In the genomic region with DNA sequence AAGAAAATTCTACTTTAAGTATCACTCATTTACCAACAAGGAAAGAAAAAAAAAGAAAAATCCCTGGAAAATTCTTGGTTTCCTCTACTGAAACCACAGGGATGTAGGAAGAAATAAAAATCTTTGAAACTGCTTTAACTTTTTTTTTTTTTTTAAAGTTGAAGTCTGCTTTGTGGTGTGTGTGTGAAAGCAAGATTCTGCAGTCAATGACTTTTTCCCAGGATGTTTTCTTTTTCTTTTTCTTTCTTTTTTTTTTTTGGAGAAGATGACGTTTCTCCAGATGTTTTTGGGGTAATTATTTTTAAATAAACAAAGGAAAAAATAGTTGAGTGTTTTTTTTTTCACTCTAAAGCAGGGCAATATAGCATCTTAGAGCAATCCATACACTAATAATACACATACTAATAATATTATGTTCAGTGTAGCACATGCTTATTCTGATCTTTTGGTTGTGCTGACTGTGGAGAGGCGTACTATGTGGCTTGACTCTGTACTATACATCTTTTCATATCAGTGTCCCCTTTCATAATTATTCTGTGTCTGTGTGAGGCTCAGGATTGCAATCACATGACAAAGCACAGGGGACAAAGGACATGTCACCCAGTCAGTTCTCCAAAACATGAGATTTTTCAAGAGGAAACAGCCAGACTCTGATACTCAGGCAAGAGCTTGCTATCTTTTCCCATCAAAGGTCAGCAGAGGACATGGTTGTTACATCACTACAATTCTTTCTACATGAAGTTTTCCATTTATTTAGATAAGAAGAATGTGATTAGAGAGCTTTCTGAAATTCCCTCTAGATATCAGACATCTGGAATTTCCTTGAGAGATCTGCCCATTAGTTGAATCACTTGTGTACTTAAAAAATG, we compare ENCODE assay signal across 14 cellular contexts.
DNase-seq lines count a peak whose midpoint lies in the region; ATAC-seq and TF ChIP-seq lines count a peak whose summit lies in the region.
"Had no signal": no experiment of that assay in that cellular context is flagged by ENCODE, and none has a peak within 500 bp of the region (broad histone marks: within the 10 kb centered on the region; RNA-seq: fewer than 3 reads in every experiment).

No MANE protein-coding gene starts in this region.

- ATAC-seq in thoracic aorta (ENCODE audit: insufficient number of reproducible peaks, low FRiP score, low read depth) (peak; percentile 51), GM21529 (IDR thresholded peaks at IDR 0.05; ENCODE audit: unreplicated experiment) (no peak)

- DNase-seq in HCEC 1CT (peak; percentile 54), dedifferentiated amniotic fluid mesenchymal stem cell (ENCODE audit: extremely low spot score) (peak; percentile 50), left kidney (ENCODE audit: low read depth, low spot score) (peak; percentile 15), thoracic aorta (ENCODE audit: low spot score) (no peak), NCI-H1048 (lab: John Stamatoyannopoulos, UW) (no peak), T1000 (lab: John Stamatoyannopoulos, UW) (no peak)
- no peak for DNase-seq in activated CD4-positive, alpha-beta T cell treated with anti-CD3 and anti-CD28 coated beads, Interleukin-2, amount 50 U/mL, for 4 hours
- DNase-seq: activated CD4-positive, alpha-beta memory T cell treated with anti-CD3 and anti-CD28 coated beads for 36 hours; activated naive CD4-positive, alpha-beta T cell treated with anti-CD3 and anti-CD28 coated beads, Interleukin-2, amount 50 U/mL, for 16 hours; DMS 273 treated with DMSO at 0.1 percent for 48 hours; effector memory CD4-positive, alpha-beta T cell; NCI-H748 treated with DMSO at 0.1 percent for 48 hours; thyroid gland had no signal

- peaks cover 11 to 71% of the 10 kb centered on the region in 2 donors for H3K4me1 ChIP-seq in thoracic aorta (ENCODE audit: control insufficient read depth in 1 of 2, low read depth in 2 of 2)
- H3K4me1 ChIP-seq: thyroid gland had no signal

- H3K4me3 ChIP-seq in thoracic aorta, result no peak overlapping the region
- H3K4me3 ChIP-seq: thyroid gland had no signal

- no peak for TF ChIP-seq CTCF in thoracic aorta (IDR thresholded peaks at IDR 0.05)

- H3K27ac ChIP-seq in thoracic aorta, result peak overlapping the region; percentile 70 to 73

- H3K27me3 ChIP-seq in thoracic aorta (replicated peaks; ENCODE audit: insufficient read depth), result no peaks in the 10 kb centered on the region
- H3K27me3 ChIP-seq: thyroid gland had no signal

- no peaks in the 10 kb centered on the region for H3K9me3 ChIP-seq in thoracic aorta
- H3K9me3 ChIP-seq: thyroid gland had no signal

- H3K36me3 ChIP-seq in thoracic aorta, result peaks cover 25% of the 10 kb centered on the region

Comparison
In these comparisons a context has a peak if more than half of its experiments do, and no peak if none do; other contexts are left out.
1. DNase-seq: peak in HCEC 1CT (single experiment), dedifferentiated amniotic fluid mesenchymal stem cell (single experiment) and left kidney (single experiment); none in thoracic aorta (single experiment), NCI-H1048 (single experiment), activated CD4-positive, alpha-beta T cell treated with anti-CD3 and anti-CD28 coated beads, Interleukin-2, amount 50 U/mL, for 4 hours (0 of 2) and T1000 (single experiment).